9 cellular contexts compared by ENCODE assay signal in genomic region chr2:144374163-144374661, GRCh38.
DNase-seq lines count a peak whose midpoint lies in the region; ATAC-seq and TF ChIP-seq lines count a peak whose summit lies in the region.
"Had no signal": no experiment of that assay in that cellular context is flagged by ENCODE, and none has a peak within 500 bp of the region (broad histone marks: within the 10 kb centered on the region; RNA-seq: fewer than 3 reads in every experiment).

No MANE protein-coding gene starts in this region.

- DNase-seq in NOMO-1 treated with DMSO at 0.1 percent for 48 hours (lab: John Stamatoyannopoulos, UW; ENCODE audit: unreplicated experiment) (peak; percentile 82), testis (no peak), NCI-H1048 (lab: John Stamatoyannopoulos, UW) (no peak), AG08396 (ENCODE audit: low spot score) (no peak), left colon (no peak)
- DNase-seq: brain microvascular endothelial cell had no signal

- TF ChIP-seq CTCF in testis (IDR thresholded peaks at IDR 0.05), result no peak

- no peak overlapping the region for H3K4me3 ChIP-seq in mesodermal cell (ENCODE audit: extremely low read depth, insufficient read depth, low read length, poor library complexity, severe bottlenecking)
- H3K4me3 ChIP-seq in testis, result no peak overlapping the region

- H3K27me3 ChIP-seq in testis, result no peaks in the 10 kb centered on the region
- H3K27me3 ChIP-seq: brain microvascular endothelial cell had no signal

- no peak for TF ChIP-seq POLR2A in testis (IDR thresholded peaks at IDR 0.05)

- ATAC-seq in GM18907 (IDR thresholded peaks at IDR 0.05; ENCODE audit: unreplicated experiment) (peak; percentile 70), HG02759 (IDR thresholded peaks at IDR 0.05; ENCODE audit: unreplicated experiment) (peak; percentile 67), left colon (no peak)

- WGBS in mesodermal cell (ENCODE audit: insufficient coverage in 2 of 2), 2 experiments, result 80 to 85% methylated on average over 3 to 5 of the region's 6 CpGs
- WGBS in testis, 2 donors, result 54 to 65% methylated on average over 6 of the region's 6 CpGs

- peaks cover 36% of the 10 kb centered on the region for H3K4me1 ChIP-seq in mesodermal cell (ENCODE audit: control insufficient read depth, insufficient read depth, low read length, poor library complexity, severe bottlenecking)
- H3K4me1 ChIP-seq in testis, result peaks cover 16% of the 10 kb centered on the region

- H3K27ac ChIP-seq in mesodermal cell (ENCODE audit: low read depth, low read length, severe bottlenecking), result peak overlapping the region; percentile 5
- H3K27ac ChIP-seq in testis, result no peak overlapping the region
- H3K27ac ChIP-seq: brain microvascular endothelial cell had no signal

- intact Hi-C loops in testis (cut with DNase I; ENCODE audit: low total_unique reads) (no loop called here), left colon (cut with DNase I, micrococcal nuclease) (no loop called here)

- no peaks in the 10 kb centered on the region for H3K36me3 ChIP-seq in mesodermal cell (ENCODE audit: control insufficient read depth, insufficient read depth, low read length)
- H3K36me3 ChIP-seq in testis (ENCODE audit: low read depth, missing control alignments), result no peaks in the 10 kb centered on the region
- H3K36me3 ChIP-seq: brain microvascular endothelial cell had no signal

- H3K9me3 ChIP-seq in mesodermal cell (ENCODE audit: control insufficient read depth, low read length) (no peaks in the 10 kb centered on the region), testis (no peaks in the 10 kb centered on the region)
